Comparison of ENCODE assay signal across 16 cellular contexts in genomic region chr13:36882829-36883390, GRCh38. TPM values are rescaled to one million over a fixed set of nuclear protein-coding genes. Genes with fewer than 3 reads are reported as not detected.
"Had no signal": no experiment of that assay in that cellular context is flagged by ENCODE, and none has a peak within 500 bp of the region (broad histone marks: within the 10 kb centered on the region; RNA-seq: fewer than 3 reads in every experiment).

No MANE protein-coding gene starts in this region.

- FAIRE-seq: pancreas, urothelium cell line had no signal

- H3K9me3 ChIP-seq: breast epithelium, pancreas, thoracic aorta had no signal

- H3K9me3 Mint-ChIP-seq: activated CD8-positive, alpha-beta T cell treated with anti-CD3 and anti-CD28 coated beads for 36 hours; activated naive CD8-positive, alpha-beta T cell treated with anti-CD3 and anti-CD28 coated beads, Interleukin-2, amount 10 ng/mL, durations not matched to agents 7 days and 5 days; stimulated activated naive CD8-positive, alpha-beta T cell treated with anti-CD3 and anti-CD28 coated beads, Interleukin-15, amount 100 ng/mL, for 72 hours had no signal

- H3K27me3 ChIP-seq: breast epithelium, pancreas had no signal

- H3K36me3 ChIP-seq: breast epithelium, pancreas had no signal

- H3K4me1 ChIP-seq: breast epithelium, pancreas had no signal

- H3K4me3 ChIP-seq: breast epithelium, pancreas, thoracic aorta had no signal

- H3K27ac ChIP-seq: breast epithelium, pancreas, thoracic aorta, VCaP had no signal

- DNase-seq: activated CD4-positive, alpha-beta T cell treated with anti-CD3 and anti-CD28 coated beads for 36 hours; activated CD8-positive, alpha-beta memory T cell treated with anti-CD3 and anti-CD28 coated beads, Interleukin-2, amount 50 U/mL, for 4 hours; activated CD8-positive, alpha-beta T cell treated with anti-CD3 and anti-CD28 coated beads for 36 hours; activated naive CD8-positive, alpha-beta T cell treated with anti-CD3 and anti-CD28 coated beads, Interleukin-2, amount 10 ng/mL, durations not matched to agents 7 days and 5 days; effector CD4-positive, alpha-beta T cell; foreskin melanocyte; head of caudate nucleus; pancreas; retina; stimulated activated CD4-positive, alpha-beta T cell treated with anti-CD3 and anti-CD28 coated beads, Interleukin-4, amount 100 ng/mL, for 4 hours; stimulated activated naive CD8-positive, alpha-beta T cell treated with anti-CD3 and anti-CD28 coated beads, Interleukin-15, amount 100 ng/mL, for 72 hours; T-helper 9 cell had no signal

- H3K4me1 Mint-ChIP-seq: activated CD4-positive, alpha-beta T cell treated with anti-CD3 and anti-CD28 coated beads for 36 hours; activated naive CD8-positive, alpha-beta T cell treated with anti-CD3 and anti-CD28 coated beads, Interleukin-2, amount 10 ng/mL, durations not matched to agents 7 days and 5 days; stimulated activated naive CD8-positive, alpha-beta T cell treated with anti-CD3 and anti-CD28 coated beads, Interleukin-15, amount 100 ng/mL, for 72 hours had no signal

- H3K4me3 Mint-ChIP-seq: activated CD4-positive, alpha-beta T cell treated with anti-CD3 and anti-CD28 coated beads for 36 hours; activated CD8-positive, alpha-beta T cell treated with anti-CD3 and anti-CD28 coated beads for 36 hours; activated naive CD8-positive, alpha-beta T cell treated with anti-CD3 and anti-CD28 coated beads, Interleukin-2, amount 10 ng/mL, durations not matched to agents 7 days and 5 days; stimulated activated naive CD8-positive, alpha-beta T cell treated with anti-CD3 and anti-CD28 coated beads, Interleukin-15, amount 100 ng/mL, for 72 hours had no signal

- H3K36me3 Mint-ChIP-seq: activated naive CD8-positive, alpha-beta T cell treated with anti-CD3 and anti-CD28 coated beads, Interleukin-2, amount 10 ng/mL, durations not matched to agents 7 days and 5 days had no signal

- H3K27ac Mint-ChIP-seq: activated CD4-positive, alpha-beta T cell treated with anti-CD3 and anti-CD28 coated beads for 36 hours; activated CD8-positive, alpha-beta T cell treated with anti-CD3 and anti-CD28 coated beads for 36 hours; activated naive CD8-positive, alpha-beta T cell treated with anti-CD3 and anti-CD28 coated beads, Interleukin-2, amount 10 ng/mL, durations not matched to agents 7 days and 5 days; stimulated activated naive CD8-positive, alpha-beta T cell treated with anti-CD3 and anti-CD28 coated beads, Interleukin-15, amount 100 ng/mL, for 72 hours had no signal

RNA-seq across cellular contexts. Expression of gene SMAD9, which starts 37.1 kb away (rescaled TPM):
- total RNA-seq: activated naive CD8-positive, alpha-beta T cell treated with anti-CD3 and anti-CD28 coated beads, Interleukin-2, amount 10 ng/mL, durations not matched to agents 7 days and 5 days had no signal
